In genomic region chr10:13703997-13704536, GRCh38 we compare ENCODE assay signal across 19 cellular contexts.
DNase-seq lines count a peak whose midpoint lies in the region; ATAC-seq and TF ChIP-seq lines count a peak whose summit lies in the region.
"Had no signal": no experiment of that assay in that cellular context is flagged by ENCODE, and none has a peak within 500 bp of the region (broad histone marks: within the 10 kb centered on the region; RNA-seq: fewer than 3 reads in every experiment).

No MANE protein-coding gene starts in this region.

- H3K4me3 ChIP-seq in heart left ventricle: peak overlapping the region in 7 of 12 donors; percentile 3 to 70 (median 52)
- peak overlapping the region; percentile 88 for H3K4me3 ChIP-seq in astrocyte of the cerebellum (ENCODE audit: low read depth, low read length)
- no peak overlapping the region for H3K4me3 ChIP-seq in smooth muscle cell
- H3K4me3 ChIP-seq: breast epithelium had no signal

- 63 to 72% (median 68%) methylated on average over 8 of the region's 8 CpGs for WGBS in heart left ventricle, 4 donors
- WGBS in smooth muscle cell (ENCODE audit: low lambda C conversion rate): 88% methylated on average over 8 of the region's 8 CpGs

- intact Hi-C loops in heart left ventricle (cut with DNase I): loop anchor here in 2 of 10 donors (5.0 to 10.0 kb wide), 2 partner anchors 37 to 71 kb away; no protein-coding TSS in a partner anchor
- intact Hi-C loops in Right ventricle myocardium superior (cut with DNase I): no loop called here

- DNase-seq in heart left ventricle (no peak), Right ventricle myocardium superior (no peak), astrocyte of the cerebellum (ENCODE audit: low read depth) (no peak), left kidney (ENCODE audit: low read depth, low spot score) (peak; percentile 62), type B pancreatic cell (ENCODE audit: extremely low spot score, unreplicated experiment) (no peak), smooth muscle cell (lab: John Stamatoyannopoulos, UW; ENCODE audit: unreplicated experiment) (no peak), NCI-H1694 (lab: John Stamatoyannopoulos, UW) (no peak)
- DNase-seq: 8988T; activated naive CD4-positive, alpha-beta T cell; CD4-positive, alpha-beta T cell; effector memory CD4-positive, alpha-beta T cell; foreskin fibroblast; NCI-H1930; NCI-H510A treated with DMSO at 0.1 percent for 48 hours; stimulated activated naive CD4-positive, alpha-beta T cell treated with Interleukin-2 at 50 U/mL for 16 hours; T-cell had no signal

- TF ChIP-seq CTCF in heart left ventricle (IDR thresholded peaks at IDR 0.05) (no peak), astrocyte of the cerebellum (IDR thresholded peaks at IDR 0.05; ENCODE audit: low read depth, low read length, missing control alignments) (no peak), type B pancreatic cell (conservative IDR thresholded peaks at IDR 0.05) (no peak), smooth muscle cell (IDR thresholded peaks at IDR 0.05; ENCODE audit: borderline replicate concordance, insufficient read depth, poor library complexity, severe bottlenecking) (no peak)

- H3K4me1 ChIP-seq in heart left ventricle (peaks cover 0 to 78% (median 60%) of the 10 kb centered on the region in 12 donors), smooth muscle cell (ENCODE audit: low read depth) (peaks cover 37% of the 10 kb centered on the region)

- H3K27me3 ChIP-seq in heart left ventricle (no peaks in the 10 kb centered on the region), smooth muscle cell (ENCODE audit: low read depth) (no peaks in the 10 kb centered on the region)
- H3K27me3 ChIP-seq: breast epithelium had no signal

- H3F3A ChIP-seq in smooth muscle cell (ENCODE audit: low read depth): peaks cover 17% of the 10 kb centered on the region

- no peaks in the 10 kb centered on the region for H3K9me3 Mint-ChIP-seq in type B pancreatic cell
- H3K9me3 Mint-ChIP-seq: CD4-positive, alpha-beta T cell; T-cell had no signal

- H3K79me2 ChIP-seq in smooth muscle cell (ENCODE audit: low read depth): no peaks in the 10 kb centered on the region

- peak overlapping the region; percentile 69 for H3K27ac Mint-ChIP-seq in type B pancreatic cell
- H3K27ac Mint-ChIP-seq: CD4-positive, alpha-beta T cell; T-cell had no signal

- no peak for TF ChIP-seq POLR2A in heart left ventricle (IDR thresholded peaks at IDR 0.05)

- ATAC-seq in heart left ventricle (no peak), Right ventricle myocardium superior (ENCODE audit: poor library complexity) (no peak), HG02981 (IDR thresholded peaks at IDR 0.05; ENCODE audit: unreplicated experiment) (no peak)
- ATAC-seq: activated CD4-positive, CD25-positive, alpha-beta regulatory T cell treated with anti-CD3 and anti-CD28 coated beads, Interleukin-2, amount 50 U/mL, for 24 hours; T-cell had no signal

- H2AFZ ChIP-seq in smooth muscle cell (ENCODE audit: low read depth): no peak overlapping the region

- H3K27me3 Mint-ChIP-seq in type B pancreatic cell: no peaks in the 10 kb centered on the region

- in situ Hi-C loops in astrocyte of the cerebellum (cut with HindIII; ENCODE audit: low sequenced_read_pairs): no loop called here

- no peak overlapping the region for H3K4me2 ChIP-seq in smooth muscle cell

- no peak overlapping the region for H3K9ac ChIP-seq in smooth muscle cell (ENCODE audit: low read depth)

- H3K36me3 ChIP-seq in heart left ventricle (peaks cover 0 to 30% (median 23%) of the 10 kb centered on the region in 9 donors), smooth muscle cell (ENCODE audit: low read depth) (no peaks in the 10 kb centered on the region)
- H3K36me3 ChIP-seq: breast epithelium had no signal

- H3K4me3 Mint-ChIP-seq in type B pancreatic cell: peak overlapping the region; percentile 97
- H3K4me3 Mint-ChIP-seq: CD4-positive, alpha-beta T cell; T-cell had no signal

- H4K20me1 ChIP-seq in smooth muscle cell (ENCODE audit: low read depth): no peaks in the 10 kb centered on the region

- H3K9me3 ChIP-seq in heart left ventricle: no peaks in the 10 kb centered on the region
- H3K9me3 ChIP-seq in smooth muscle cell (replicated peaks; ENCODE audit: low read depth): no peaks in the 10 kb centered on the region
- H3K9me3 ChIP-seq: breast epithelium had no signal

- H3K27ac ChIP-seq in heart left ventricle (peak overlapping the region in 8 of 12 donors; percentile 4 to 91 (median 40)), smooth muscle cell (ENCODE audit: low read depth) (no peak overlapping the region)

- H3K36me3 Mint-ChIP-seq in type B pancreatic cell: peaks cover 46% of the 10 kb centered on the region
- H3K36me3 Mint-ChIP-seq: T-cell had no signal

- peaks cover 84% of the 10 kb centered on the region for H3K4me1 Mint-ChIP-seq in type B pancreatic cell (ENCODE audit: unreplicated experiment)
